In the genomic region with DNA sequence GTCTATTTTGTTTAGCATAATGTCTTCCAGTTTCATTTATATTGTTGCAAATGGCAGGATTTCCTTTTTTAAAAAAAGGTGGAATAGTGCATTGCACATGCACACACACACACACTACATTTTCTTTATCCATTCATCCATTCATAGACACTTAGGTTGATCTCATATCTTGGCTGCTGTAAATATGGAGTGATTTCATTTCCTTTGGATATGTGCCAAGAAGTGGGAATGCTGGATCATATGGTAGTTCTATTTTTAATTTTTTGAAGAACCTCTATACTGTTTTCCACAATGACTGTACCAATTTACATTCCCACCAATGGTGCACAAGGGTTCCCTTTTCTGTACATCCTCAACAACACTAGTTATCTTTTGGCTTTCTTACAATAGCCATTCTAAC, we compare ENCODE assay signal across 23 cellular contexts.
DNase-seq lines count a peak whose midpoint lies in the region; ATAC-seq and TF ChIP-seq lines count a peak whose summit lies in the region.
"Had no signal": no experiment of that assay in that cellular context is flagged by ENCODE, and none has a peak within 500 bp of the region (broad histone marks: within the 10 kb centered on the region; RNA-seq: fewer than 3 reads in every experiment).

No MANE protein-coding gene starts in this region.

- H3K4me3 Mint-ChIP-seq in osteocyte (ENCODE audit: unreplicated experiment) = no peak overlapping the region
- H3K4me3 Mint-ChIP-seq: activated CD8-positive, alpha-beta T cell treated with anti-CD3 and anti-CD28 coated beads, Interleukin-2, amount 10 ng/mL, durations not matched to agents 7 days and 5 days; activated naive CD8-positive, alpha-beta T cell treated with anti-CD3 and anti-CD28 coated beads, Interleukin-2, amount 10 ng/mL, durations not matched to agents 7 days and 5 days had no signal

- no peak overlapping the region for H3K4me3 ChIP-seq in choroid plexus epithelial cell (ENCODE audit: low read depth, low read length)
- no peak overlapping the region for H3K4me3 ChIP-seq in Peyer's patch
- H3K4me3 ChIP-seq: mucosa of descending colon, tibial artery had no signal

- H3K27me3 Mint-ChIP-seq in osteocyte (ENCODE audit: unreplicated experiment) = no peaks in the 10 kb centered on the region

- H3K27ac Mint-ChIP-seq in osteocyte (ENCODE audit: unreplicated experiment) = peak overlapping the region; percentile 2
- H3K27ac Mint-ChIP-seq: activated CD8-positive, alpha-beta T cell treated with anti-CD3 and anti-CD28 coated beads, Interleukin-2, amount 10 ng/mL, durations not matched to agents 7 days and 5 days; activated naive CD8-positive, alpha-beta T cell treated with anti-CD3 and anti-CD28 coated beads, Interleukin-2, amount 10 ng/mL, durations not matched to agents 7 days and 5 days had no signal

- TF ChIP-seq POLR2A in Peyer's patch (IDR thresholded peaks at IDR 0.05) = no peak

- peaks cover 4% of the 10 kb centered on the region for H3K36me3 Mint-ChIP-seq in osteocyte (ENCODE audit: unreplicated experiment)
- H3K36me3 Mint-ChIP-seq: activated naive CD8-positive, alpha-beta T cell treated with anti-CD3 and anti-CD28 coated beads, Interleukin-2, amount 10 ng/mL, durations not matched to agents 7 days and 5 days had no signal

- H3K4me1 ChIP-seq in Peyer's patch = no peaks in the 10 kb centered on the region
- H3K4me1 ChIP-seq: tibial artery had no signal

- no peaks in the 10 kb centered on the region for H3K27me3 ChIP-seq in Peyer's patch
- H3K27me3 ChIP-seq: tibial artery had no signal

- TF ChIP-seq CTCF in choroid plexus epithelial cell (conservative IDR thresholded peaks at IDR 0.05; ENCODE audit: low read depth, low read length) (no peak), osteocyte (IDR thresholded peaks at IDR 0.05) (no peak), Peyer's patch (IDR thresholded peaks at IDR 0.05) (no peak)

- no peaks in the 10 kb centered on the region for H3K9me3 ChIP-seq in Peyer's patch

- no peaks in the 10 kb centered on the region for H3K36me3 ChIP-seq in Peyer's patch
- H3K36me3 ChIP-seq: tibial artery had no signal

- H3K4me1 Mint-ChIP-seq in osteocyte (ENCODE audit: unreplicated experiment) = peaks cover 11% of the 10 kb centered on the region
- H3K4me1 Mint-ChIP-seq: activated naive CD8-positive, alpha-beta T cell treated with anti-CD3 and anti-CD28 coated beads, Interleukin-2, amount 10 ng/mL, durations not matched to agents 7 days and 5 days had no signal

- H3K9me3 Mint-ChIP-seq in osteocyte (ENCODE audit: unreplicated experiment) = peaks cover 36% of the 10 kb centered on the region

- no peak overlapping the region for H3K27ac ChIP-seq in Peyer's patch
- H3K27ac ChIP-seq: 22Rv1, RWPE1, tibial artery, VCaP had no signal

- no peak for ATAC-seq in HG03565 (IDR thresholded peaks at IDR 0.05; ENCODE audit: unreplicated experiment)
- ATAC-seq: activated CD8-positive, alpha-beta T cell treated with anti-CD3 and anti-CD28 coated beads, Interleukin-2, amount 10 ng/mL, durations not matched to agents 7 days and 5 days; mucosa of descending colon had no signal

- DNase-seq in DMS 273 (lab: John Stamatoyannopoulos, UW; ENCODE audit: unreplicated experiment) (peak; percentile 15), DMS 273 treated with DMSO at 0.1 percent for 48 hours (lab: John Stamatoyannopoulos, UW) (no peak), NCI-H226 (peak; percentile 42), choroid plexus epithelial cell (ENCODE audit: low read depth) (peak; percentile 63), osteocyte (ENCODE audit: extremely low spot score, unreplicated experiment) (no peak), Peyer's patch (no peak), epidermal melanocyte (ENCODE audit: insufficient read length, low spot score) (no peak)
- DNase-seq: activated CD8-positive, alpha-beta T cell treated with anti-CD3 and anti-CD28 coated beads, Interleukin-2, amount 10 ng/mL, durations not matched to agents 7 days and 5 days; activated naive CD8-positive, alpha-beta T cell treated with anti-CD3 and anti-CD28 coated beads, Interleukin-2, amount 10 ng/mL, durations not matched to agents 7 days and 5 days; caudate nucleus; effector CD4-positive, alpha-beta T cell; hypothalamus; kidney glomerular epithelial cell; mucosa of descending colon; NCI-H187; NCI-H82; stimulated activated CD4-positive, alpha-beta T cell treated with anti-CD3 and anti-CD28 coated beads, Interleukin-15, amount 100 ng/mL, for 24 hours; stimulated activated naive CD4-positive, alpha-beta T cell; tibial artery had no signal

Comparison
In these comparisons a context has a peak if more than half of its experiments do, and no peak if none do; other contexts are left out.
1. DNase-seq: peak in DMS 273 (single experiment), NCI-H226 (single experiment) and choroid plexus epithelial cell (single experiment); none in DMS 273 treated with DMSO at 0.1 percent for 48 hours (single experiment), osteocyte (single experiment), Peyer's patch (0 of 3) and epidermal melanocyte (single experiment).